ENCODE assay signal across 1 cellular context in the genomic region with DNA sequence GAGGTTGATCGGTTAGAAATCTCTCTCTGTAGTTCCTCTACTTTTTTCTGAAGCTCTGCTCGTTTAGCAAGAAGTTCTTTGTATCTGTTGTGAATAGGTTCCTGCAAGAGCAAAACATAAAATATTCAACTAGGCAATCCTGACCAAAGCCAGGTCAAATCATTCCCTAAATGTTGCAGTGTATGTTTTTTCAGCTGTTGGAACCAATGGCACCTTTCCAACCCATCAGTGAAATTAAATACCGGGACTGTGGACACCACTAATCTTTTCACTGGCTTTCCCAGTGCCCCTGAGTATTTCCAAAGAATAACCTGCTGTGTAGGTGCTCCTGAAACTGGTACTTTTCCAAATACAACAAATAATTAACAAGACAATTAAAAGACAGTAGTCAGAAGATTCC.
TF ChIP-seq lines count a peak whose summit lies in the region.

No MANE protein-coding gene starts in this region.

TF ChIP-seq in IMR-90, 13 proteins besides CTCF, POLR2A, EP300 and RAD21 (continued from another document):
- TF ChIP-seq MXI1 (IDR thresholded peaks at IDR 0.05; ENCODE audit: borderline replicate concordance, low read depth, low read length) (no peak), BHLHE40 (IDR thresholded peaks at IDR 0.05; ENCODE audit: low read depth, low read length) (no peak), FOS (IDR thresholded peaks at IDR 0.05; ENCODE audit: low read depth, low read length) (no peak), SMC3 (IDR thresholded peaks at IDR 0.05; ENCODE audit: low read depth, low read length) (no peak), MAZ (IDR thresholded peaks at IDR 0.05; ENCODE audit: borderline replicate concordance, low read depth, low read length) (no peak), RFX5 (IDR thresholded peaks at IDR 0.05; ENCODE audit: low read depth, low read length) (no peak), CHD1 (IDR thresholded peaks at IDR 0.05; ENCODE audit: low read depth, low read length) (no peak)
- TF ChIP-seq, protein P1, sequence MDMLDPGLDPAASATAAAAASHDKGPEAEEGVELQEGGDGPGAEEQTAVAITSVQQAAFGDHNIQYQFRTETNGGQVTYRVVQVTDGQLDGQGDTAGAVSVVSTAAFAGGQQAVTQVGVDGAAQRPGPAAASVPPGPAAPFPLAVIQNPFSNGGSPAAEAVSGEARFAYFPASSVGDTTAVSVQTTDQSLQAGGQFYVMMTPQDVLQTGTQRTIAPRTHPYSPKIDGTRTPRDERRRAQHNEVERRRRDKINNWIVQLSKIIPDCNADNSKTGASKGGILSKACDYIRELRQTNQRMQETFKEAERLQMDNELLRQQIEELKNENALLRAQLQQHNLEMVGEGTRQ (IDR thresholded peaks at IDR 0.05; ENCODE audit: low read depth, low read length) = no peak
